12 cellular contexts compared by ENCODE assay signal in genomic region chr15:37109151-37109912, GRCh38. TPM values are rescaled to one million over a fixed set of nuclear protein-coding genes. Genes with fewer than 3 reads are reported as not detected.
DNase-seq lines count a peak whose midpoint lies in the region; TF ChIP-seq lines count a peak whose summit lies in the region.
"Had no signal": no experiment of that assay in that cellular context is flagged by ENCODE, and none has a peak within 500 bp of the region (broad histone marks: within the 10 kb centered on the region; RNA-seq: fewer than 3 reads in every experiment).

No MANE protein-coding gene starts in this region.

- H2BK15ac ChIP-seq in mesenchymal stem cell (ENCODE audit: low read depth, poor library complexity, severe bottlenecking) = no peak overlapping the region

- TF ChIP-seq CTCF in coronary artery (IDR thresholded peaks at IDR 0.05) = no peak

- H2AFZ ChIP-seq in mesenchymal stem cell (ENCODE audit: low read depth, low read length) = no peak overlapping the region

- peaks cover 0 to 79% of the 10 kb centered on the region in 2 experiments for H3K27me3 ChIP-seq in mesenchymal stem cell (ENCODE audit: control insufficient read depth in 1 of 2, insufficient read depth in 1 of 2, low read length in 2 of 2)

- peak overlapping the region; percentile 37 to 89 for H3K23ac ChIP-seq in mesenchymal stem cell (ENCODE audit: low read length in 2 of 2)

- H3K9ac ChIP-seq in mesenchymal stem cell (ENCODE audit: low read length) = peak overlapping the region; percentile 88

- peak overlapping the region in 1 of 2 experiments; percentile 39 for H2BK12ac ChIP-seq in mesenchymal stem cell (ENCODE audit: low read length in 2 of 2)

- H3K36me3 ChIP-seq in mesenchymal stem cell (ENCODE audit: control insufficient read depth in 1 of 2, insufficient read depth in 2 of 2, low read depth in 1 of 2, low read length in 2 of 2) = no peaks in the 10 kb centered on the region
- H3K36me3 ChIP-seq: tibial nerve had no signal

- H3K36me3 Mint-ChIP-seq in T-helper 1 cell treated with Interleukin-12 subunit alpha and Interleukin-12 subunit beta and Interleukin-4 antibody, amounts not matched to agents 30 μg/mL and 1 μg/mL, for 36 hours (ENCODE audit: low read depth) = peaks cover 3% of the 10 kb centered on the region

- H2BK120ac ChIP-seq in mesenchymal stem cell (ENCODE audit: low read depth, low read length) = no peak overlapping the region

- H2AK5ac ChIP-seq in mesenchymal stem cell (ENCODE audit: low read length, severe bottlenecking) = no peak overlapping the region

- H3K9me3 ChIP-seq in mesenchymal stem cell (ENCODE audit: control insufficient read depth, low read length) = no peaks in the 10 kb centered on the region
- H3K9me3 ChIP-seq: tibial nerve had no signal

- no peak overlapping the region for H4K91ac ChIP-seq in mesenchymal stem cell (ENCODE audit: low read length)

- H3K27me3 Mint-ChIP-seq in T-helper 1 cell treated with Interleukin-12 subunit alpha and Interleukin-12 subunit beta and Interleukin-4 antibody, amounts not matched to agents 30 μg/mL and 1 μg/mL, for 36 hours (ENCODE audit: low read depth) = peaks cover 87% of the 10 kb centered on the region

- peaks cover 9% of the 10 kb centered on the region for H3K79me1 ChIP-seq in mesenchymal stem cell (replicated peaks; ENCODE audit: low read length, poor library complexity, severe bottlenecking)

- H3K4me1 Mint-ChIP-seq in T-helper 1 cell treated with Interleukin-12 subunit alpha and Interleukin-12 subunit beta and Interleukin-4 antibody, amounts not matched to agents 30 μg/mL and 1 μg/mL, for 36 hours (ENCODE audit: low read depth) = peaks cover 4% of the 10 kb centered on the region

- no peaks in the 10 kb centered on the region for H3K9me3 Mint-ChIP-seq in T-helper 1 cell treated with Interleukin-12 subunit alpha and Interleukin-12 subunit beta and Interleukin-4 antibody, amounts not matched to agents 30 μg/mL and 1 μg/mL, for 36 hours

- H3K18ac ChIP-seq in mesenchymal stem cell (ENCODE audit: low read depth in 1 of 2, low read length in 2 of 2) = peak overlapping the region in 1 of 2 experiments; percentile 80

- peaks cover 13% of the 10 kb centered on the region for H3K4me1 ChIP-seq in mesenchymal stem cell (ENCODE audit: control insufficient read depth, insufficient read depth, low read depth, low read length)

- H3K4me3 ChIP-seq in coronary artery = peak overlapping the region; percentile 69
- H3K4me3 ChIP-seq in mesenchymal stem cell (ENCODE audit: insufficient read depth in 1 of 2, low read depth in 1 of 2, low read length in 2 of 2) = peak overlapping the region in 1 of 2 experiments; percentile 85

- DNase-seq in T-helper 1 cell = no peak
- no peak for DNase-seq in coronary artery (ENCODE audit: low spot score)
- peak; percentile 62 for DNase-seq in mesenchymal stem cell
- DNase-seq in H4 (ENCODE audit: low spot score) = no peak
- no peak for DNase-seq in NCI-H2196 (lab: John Stamatoyannopoulos, UW; ENCODE audit: unreplicated experiment)
- DNase-seq in NCI-H1930 (lab: John Stamatoyannopoulos, UW) = no peak
- DNase-seq: activated T-cell treated with anti-CD3 and anti-CD28 coated beads for 4 hours, IMR-90, NCI-H1694 had no signal

- no peak overlapping the region for H2BK5ac ChIP-seq in mesenchymal stem cell (ENCODE audit: low read depth, low read length, poor library complexity, severe bottlenecking)

- peak overlapping the region in 1 of 2 experiments; percentile 60 for H3K14ac ChIP-seq in mesenchymal stem cell (ENCODE audit: low read length in 2 of 2)

- 3% methylated on average over 16 of the region's 18 CpGs for WGBS in mesenchymal stem cell

- H4K8ac ChIP-seq in mesenchymal stem cell (ENCODE audit: low read length) = no peak overlapping the region

- H3K27ac ChIP-seq in coronary artery (peak overlapping the region; percentile 80 to 82), mesenchymal stem cell (ENCODE audit: low read length, poor library complexity, severe bottlenecking) (no peak overlapping the region), temporal lobe (ENCODE audit: low read depth, low read length) (peak overlapping the region; percentile 17)
- H3K27ac ChIP-seq: tibial nerve had no signal

- H3K4me2 ChIP-seq in mesenchymal stem cell (ENCODE audit: low read length, poor library complexity, severe bottlenecking) = peak overlapping the region; percentile 44

- H3K4ac ChIP-seq in mesenchymal stem cell (ENCODE audit: low read depth in 1 of 2, low read length in 2 of 2) = peak overlapping the region in 1 of 2 experiments; percentile 87

- no peak overlapping the region for H3K4me3 Mint-ChIP-seq in T-helper 1 cell treated with Interleukin-12 subunit alpha and Interleukin-12 subunit beta and Interleukin-4 antibody, amounts not matched to agents 30 μg/mL and 1 μg/mL, for 36 hours

- peak overlapping the region; percentile 15 for H3K27ac Mint-ChIP-seq in T-helper 1 cell treated with Interleukin-12 subunit alpha and Interleukin-12 subunit beta and Interleukin-4 antibody, amounts not matched to agents 30 μg/mL and 1 μg/mL, for 36 hours

RNA-seq across cellular contexts. Expression of gene MEIS2, which starts 9.0 kb away (rescaled TPM):
- polyA plus RNA-seq in mesenchymal stem cell (2013, experiment 1 of 2) = 69.3 TPM
- 68.8 TPM for polyA plus RNA-seq in mesenchymal stem cell (2013, experiment 2 of 2)
- 242 TPM for total RNA-seq in temporal lobe
- total RNA-seq in H4 (2014; rRNA removed; shearing (Covaris generic)) = 13.0 and 28.0 TPM in 2 replicates
